ENCODE assay signal across 22 cellular contexts in genomic region chr5:81739283-81739682, GRCh38.
"Had no signal": no experiment of that assay in that cellular context is flagged by ENCODE, and none has a peak within 500 bp of the region (broad histone marks: within the 10 kb centered on the region; RNA-seq: fewer than 3 reads in every experiment).

No MANE protein-coding gene starts in this region.

- DNase-seq: Kasumi-1, MV-4-11, NCI-H1048, NCI-H1105 treated with DMSO at 0.1 percent for 48 hours, NCI-H1417 treated with DMSO at 0.1 percent for 48 hours, NCI-H146, NCI-H1694 treated with DMSO at 0.1 percent for 48 hours, NCI-H1930, NCI-H2081, NCI-H2171, NCI-H226, NCI-H446, NCI-H510A, NCI-H524 treated with DMSO at 0.1 percent for 48 hours, NCI-H69, NCI-H774, Right ventricle myocardium superior, RPMI8226, SIG-M5 had no signal

- H3K4me1 ChIP-seq: SJSA1 had no signal

- H3K36me3 ChIP-seq: SJSA1 had no signal

- H3K9me3 ChIP-seq: SJSA1 had no signal

- H3K4me2 ChIP-seq: KMS-11 had no signal

- H3K9ac ChIP-seq: KMS-11 had no signal

- H3K27ac ChIP-seq: KMS-11, SJSA1, SK-N-MC had no signal

- H3K4me3 ChIP-seq: SJSA1, SK-N-MC had no signal
